10 cellular contexts compared by ENCODE assay signal in genomic region chr15:48178612-48178931, GRCh38. TPM values are rescaled to one million over a fixed set of nuclear protein-coding genes. Genes with fewer than 3 reads are reported as not detected.
DNase-seq lines count a peak whose midpoint lies in the region; ATAC-seq and TF ChIP-seq lines count a peak whose summit lies in the region.
"Had no signal": no experiment of that assay in that cellular context is flagged by ENCODE, and none has a peak within 500 bp of the region (broad histone marks: within the 10 kb centered on the region; RNA-seq: fewer than 3 reads in every experiment).

No MANE protein-coding gene starts in this region.

- 69 to 71% methylated on average over 1 of the region's 1 CpG for WGBS in esophagus squamous epithelium, 2 donors
- WGBS in prostate gland: 77% methylated on average over 1 of the region's 1 CpG

- peak; percentile 8 for DNase-seq in Caki2 (ENCODE audit: low read depth)
- no peak for DNase-seq in esophagus squamous epithelium (lab: John Stamatoyannopoulos, UW)
- DNase-seq in prostate gland (ENCODE audit: low spot score): no peak
- no peak for DNase-seq in stimulated activated CD4-positive, alpha-beta T cell treated with anti-CD3 and anti-CD28 coated beads, Interleukin-1b, Interleukin-23, amount 100 ng/mL, for 48 hours

- no peaks in the 10 kb centered on the region for H4K20me1 ChIP-seq in OCI-LY1 (ENCODE audit: insufficient read depth, low read length)

- H3K4me3 ChIP-seq in OCI-LY1 (ENCODE audit: low read depth, low read length, poor library complexity, severe bottlenecking) (peak overlapping the region; percentile 69), esophagus squamous epithelium (peak overlapping the region in 3 of 4 donors; percentile 36 to 80 (median 56)), prostate gland (peak overlapping the region; percentile 58 to 61)

- TF ChIP-seq POLR2A in esophagus squamous epithelium (IDR thresholded peaks at IDR 0.05) (no peak), prostate gland (IDR thresholded peaks at IDR 0.05) (no peak)

- H3K36me3 ChIP-seq in OCI-LY1 (ENCODE audit: insufficient read depth, low read length) (no peaks in the 10 kb centered on the region), esophagus squamous epithelium (no peaks in the 10 kb centered on the region), prostate gland (no peaks in the 10 kb centered on the region)

- ATAC-seq in HG02840 (IDR thresholded peaks at IDR 0.05; ENCODE audit: low FRiP score, unreplicated experiment): no peak
- ATAC-seq in HG03457 (IDR thresholded peaks at IDR 0.05; ENCODE audit: unreplicated experiment): no peak
- no peak for ATAC-seq in GM21786 (IDR thresholded peaks at IDR 0.05; ENCODE audit: unreplicated experiment)

- no peaks in the 10 kb centered on the region for H3K27me3 ChIP-seq in OCI-LY1 (ENCODE audit: insufficient read depth, low read length)
- peaks cover 0 to 37% (median 0%) of the 10 kb centered on the region in 4 donors for H3K27me3 ChIP-seq in esophagus squamous epithelium
- no peaks in the 10 kb centered on the region for H3K27me3 ChIP-seq in prostate gland (replicated peaks; ENCODE audit: insufficient read depth)

- H3K4me2 ChIP-seq in OCI-LY1 (ENCODE audit: low read length): peak overlapping the region; percentile 83

- peaks cover 36% of the 10 kb centered on the region for H3K79me2 ChIP-seq in OCI-LY1 (ENCODE audit: insufficient read depth, low read length)

- H2AFZ ChIP-seq in OCI-LY1 (ENCODE audit: low read length): peak overlapping the region; percentile 99

- in situ Hi-C loops in Caki2 (cut with HindIII; ENCODE audit: low pct_unique_long_range_greater_than_20kb, low sequenced_read_pairs): no loop called here

- TF ChIP-seq CTCF in OCI-LY1 (IDR thresholded peaks at IDR 0.05; ENCODE audit: low read length): no peak
- no peak for TF ChIP-seq CTCF in esophagus squamous epithelium (IDR thresholded peaks at IDR 0.05)
- TF ChIP-seq CTCF in prostate gland (IDR thresholded peaks at IDR 0.05): no peak

- H3K9me2 ChIP-seq in OCI-LY1 (ENCODE audit: low read depth, low read length): no peaks in the 10 kb centered on the region

- H3K4me1 ChIP-seq in OCI-LY1 (ENCODE audit: insufficient read depth, low read length, severe bottlenecking) (peaks cover 30% of the 10 kb centered on the region), esophagus squamous epithelium (peaks cover 0 to 16% (median 0%) of the 10 kb centered on the region in 3 donors), prostate gland (replicated peaks) (no peaks in the 10 kb centered on the region)

- intact Hi-C loops in esophagus squamous epithelium (cut with DNase I): no loop called here
- intact Hi-C loops in prostate gland (cut with DNase I): no loop called here

- H3K9me3 ChIP-seq in OCI-LY1 (ENCODE audit: low read length) (no peaks in the 10 kb centered on the region), esophagus squamous epithelium (no peaks in the 10 kb centered on the region), prostate gland (no peaks in the 10 kb centered on the region)

- H3K27ac ChIP-seq in OCI-LY1 (ENCODE audit: low read depth, low read length, poor library complexity, severe bottlenecking): no peak overlapping the region
- no peak overlapping the region for H3K27ac ChIP-seq in esophagus squamous epithelium
- H3K27ac ChIP-seq in prostate gland: peak overlapping the region in 1 of 2 donors; percentile 68

- H3F3A ChIP-seq in OCI-LY1 (ENCODE audit: insufficient read depth, low read length): no peaks in the 10 kb centered on the region

- peak overlapping the region; percentile 81 for H3K9ac ChIP-seq in OCI-LY1 (ENCODE audit: low read length)

RNA-seq across cellular contexts. Expression of gene MYEF2, which starts 0.5 kb away (rescaled TPM):
- 21.8 and 36.1 TPM in 2 replicates for total RNA-seq in Caki2 (2014; rRNA removed; shearing (Covaris generic); ENCODE audit: low replicate concordance)
- total RNA-seq in esophagus squamous epithelium: 1 to 10 TPM in 1 of 4 donors, under 1 TPM in 2, not detected in 1; 0.62 to 4.4 (median 0.92) TPM
- 10 to 100 TPM; 10.2 to 23.3 TPM for total RNA-seq in prostate gland

RNA-seq across cellular contexts. Expression of gene CTXN2, which starts 12.9 kb away (rescaled TPM):
- total RNA-seq in Caki2 (2014; rRNA removed; shearing (Covaris generic); ENCODE audit: low replicate concordance): not detected in 2 replicates
- not detected for total RNA-seq in esophagus squamous epithelium
- total RNA-seq in prostate gland: not detected
- total RNA-seq: dermis microvascular lymphatic vessel endothelial cell, NCI-H460 had no signal

RNA-seq across cellular contexts. Expression of gene SLC12A1, which starts 27.5 kb away (rescaled TPM):
- total RNA-seq in Caki2 (2014; rRNA removed; shearing (Covaris generic); ENCODE audit: low replicate concordance): not detected in 2 replicates
- not detected for total RNA-seq in esophagus squamous epithelium
- not detected for total RNA-seq in prostate gland
- total RNA-seq: dermis microvascular lymphatic vessel endothelial cell, NCI-H460 had no signal

RNA-seq across cellular contexts. Expression of gene SLC24A5, which starts 57.8 kb away (rescaled TPM):
- total RNA-seq in Caki2 (2014; rRNA removed; shearing (Covaris generic); ENCODE audit: low replicate concordance): not detected in 2 replicates
- not detected for total RNA-seq in esophagus squamous epithelium
- not detected for total RNA-seq in prostate gland
- total RNA-seq: dermis microvascular lymphatic vessel endothelial cell, NCI-H460 had no signal
